1 cellular context compared by ENCODE assay signal in genomic region chr14:20612403-20612802, GRCh38.
TF ChIP-seq lines count a peak whose summit lies in the region.

No MANE protein-coding gene starts in this region.

TF ChIP-seq in HCT116, 20 proteins besides CTCF, POLR2A, EP300 and RAD21 (continued from another document):
- TF ChIP-seq SP1 (IDR thresholded peaks at IDR 0.05; ENCODE audit: low read depth) = no peak
- TF ChIP-seq ZFX (IDR thresholded peaks at IDR 0.05) = no peak
- TF ChIP-seq EZH2 (IDR thresholded peaks at IDR 0.05) = no peak
- no peak for TF ChIP-seq POLR2AphosphoS5 (IDR thresholded peaks at IDR 0.05; ENCODE audit: low read depth, low read length)
